ENCODE assay signal across 11 cellular contexts in the genomic region with DNA sequence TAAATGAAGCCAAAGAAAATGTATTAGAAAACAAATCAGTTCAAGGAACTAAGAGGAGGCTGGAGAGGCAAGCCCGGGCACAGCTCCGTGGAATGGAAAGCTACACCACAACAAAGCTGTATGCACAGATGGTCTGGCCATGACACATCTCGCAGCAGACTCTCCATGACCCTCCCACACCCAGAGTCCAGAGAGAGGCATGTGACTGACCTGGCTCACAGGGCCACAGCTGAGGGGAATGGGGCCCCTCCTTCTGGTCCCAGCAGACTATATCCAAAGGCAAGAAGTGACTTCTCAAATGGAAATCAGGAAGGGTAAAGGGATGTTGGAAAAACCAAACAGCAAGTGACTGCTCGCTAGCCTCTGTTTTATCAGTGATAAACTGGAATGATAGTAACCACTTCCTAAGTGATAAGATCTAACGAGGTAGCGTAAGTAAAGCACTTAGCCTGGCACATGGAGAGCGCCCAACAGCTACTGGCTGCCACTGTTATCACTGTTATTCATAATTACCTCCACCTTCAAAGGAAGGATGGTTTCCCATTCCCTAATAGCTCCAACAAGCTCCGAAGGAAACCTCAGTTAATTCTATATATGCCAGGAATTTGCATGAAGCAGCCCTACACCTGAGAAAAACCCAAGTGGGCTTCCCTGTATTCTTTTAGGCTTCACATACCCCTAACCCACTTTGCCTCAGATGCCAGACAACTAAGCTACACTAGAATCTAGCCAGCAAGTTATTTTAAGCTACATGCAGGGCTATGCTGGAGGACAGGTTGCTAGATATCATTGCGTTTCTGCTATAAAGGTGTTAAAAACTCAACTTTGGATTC. TPM values are rescaled to one million over a fixed set of nuclear protein-coding genes. Genes with fewer than 3 reads are reported as not detected.
A peak's percentile ranks its signal among the peaks of the same experiment; 100 is the strongest.
DNase-seq lines count a peak whose midpoint lies in the region; ATAC-seq and TF ChIP-seq lines count a peak whose summit lies in the region.
"Had no signal": no experiment of that assay in that cellular context is flagged by ENCODE, and none has a peak within 500 bp of the region (broad histone marks: within the 10 kb centered on the region; RNA-seq: fewer than 3 reads in every experiment).

No MANE protein-coding gene starts in this region.

- TF ChIP-seq CTCF in brain microvascular endothelial cell (IDR thresholded peaks at IDR 0.05; ENCODE audit: low read depth, low read length, missing control alignments) (no peak), osteoblast (IDR thresholded peaks at IDR 0.05; ENCODE audit: extremely low read depth, low read depth, low read length) (no peak)

- H3K27me3 ChIP-seq in brain microvascular endothelial cell (replicated peaks): no peaks in the 10 kb centered on the region
- no peaks in the 10 kb centered on the region for H3K27me3 ChIP-seq in osteoblast (ENCODE audit: insufficient read depth, low read length)
- no peaks in the 10 kb centered on the region for H3K27me3 ChIP-seq in H7 (ENCODE audit: control insufficient read depth, insufficient read depth, low read length)
- H3K27me3 ChIP-seq: pancreas had no signal

- no peaks in the 10 kb centered on the region for H4K20me1 ChIP-seq in osteoblast (ENCODE audit: insufficient read depth, low read length)

- H3K79me2 ChIP-seq in osteoblast (ENCODE audit: insufficient read depth, low read length): peaks cover 88% of the 10 kb centered on the region

- in situ Hi-C loops in brain microvascular endothelial cell (cut with HindIII; ENCODE audit: low pct_ligation_motif_present, low sequenced_read_pairs): no loop called here

- peak overlapping the region; percentile 40 for H2AFZ ChIP-seq in osteoblast (ENCODE audit: low read length)

- H3K27ac ChIP-seq in brain microvascular endothelial cell: peak overlapping the region; percentile 97
- H3K27ac ChIP-seq in osteoblast (ENCODE audit: low read depth, low read length): peak overlapping the region; percentile 96
- H3K27ac ChIP-seq: HL-60, pancreas had no signal

- peaks cover 58% of the 10 kb centered on the region for H3K4me1 ChIP-seq in osteoblast (ENCODE audit: insufficient read depth, low read length)

- no peaks in the 10 kb centered on the region for H3K36me3 ChIP-seq in brain microvascular endothelial cell (replicated peaks)
- H3K36me3 ChIP-seq in osteoblast (ENCODE audit: insufficient read depth, low read length): no peaks in the 10 kb centered on the region
- no peaks in the 10 kb centered on the region for H3K36me3 ChIP-seq in H7 (replicated peaks; ENCODE audit: control insufficient read depth, insufficient read depth, low read length)
- H3K36me3 ChIP-seq: pancreas had no signal

- peak overlapping the region; percentile 61 for H3K4me2 ChIP-seq in osteoblast (ENCODE audit: insufficient read depth, low read length)

- peak; percentile 92 for DNase-seq in Daoy (ENCODE audit: low read depth)
- DNase-seq in LHCN-M2 (ENCODE audit: low read depth): peak; percentile 99
- DNase-seq in brain microvascular endothelial cell: peak; percentile 95
- DNase-seq in osteoblast (ENCODE audit: insufficient read length, low spot score, missing footprints): peak; percentile 89
- DNase-seq in H7: no peak
- DNase-seq in anterior cingulate cortex (lab: John Stamatoyannopoulos, UW): no peak
- DNase-seq in NCI-H2081 (lab: John Stamatoyannopoulos, UW): no peak
- DNase-seq: activated effector memory CD4-positive, alpha-beta T cell treated with Interleukin-2 at 50 U/mL for 16 hours; pancreas had no signal

- no peak overlapping the region for H3K4me3 ChIP-seq in brain microvascular endothelial cell (ENCODE audit: low read depth, low read length)
- peak overlapping the region; percentile 47 for H3K4me3 ChIP-seq in osteoblast (ENCODE audit: insufficient read depth, low read length)
- no peak overlapping the region for H3K4me3 ChIP-seq in H7 (ENCODE audit: insufficient read depth, low read depth, low read length)
- H3K4me3 ChIP-seq: pancreas had no signal

- H3K9me3 ChIP-seq in osteoblast (ENCODE audit: low read depth, low read length): no peaks in the 10 kb centered on the region
- H3K9me3 ChIP-seq: pancreas had no signal

- no peak for ATAC-seq in GM21717 (IDR thresholded peaks at IDR 0.05; ENCODE audit: unreplicated experiment)

RNA-seq across cellular contexts. Expression of gene OSBPL3, which starts 8.4 kb away (rescaled TPM):
- 15.5 and 18.3 TPM in 2 replicates for total RNA-seq in Daoy (2014; rRNA removed; shearing (Covaris generic))
- total RNA-seq in LHCN-M2 (2014; rRNA removed): 41.2 and 48.7 TPM in 2 replicates
- 12.6 TPM for polyA plus RNA-seq in LHCN-M2 (2012)
- total RNA-seq in osteoblast: 30.8 and 37.7 TPM in 2 replicates
- 8.8 and 9.3 TPM in 2 replicates for total RNA-seq in H7 (2014; rRNA removed; shearing (Covaris generic))

Comparison
In these comparisons a context has a peak if more than half of its experiments do, and no peak if none do; other contexts are left out.
1. DNase-seq: peak in Daoy (single experiment), LHCN-M2 (single experiment), brain microvascular endothelial cell (single experiment) and osteoblast (single experiment); none in H7 (single experiment), anterior cingulate cortex (0 of 58) and NCI-H2081 (0 of 2).